Comparison of ENCODE assay signal across 11 cellular contexts in genomic region chr3:42557849-42558248, GRCh38. TPM values are rescaled to one million over a fixed set of nuclear protein-coding genes. Genes with fewer than 3 reads are reported as not detected.
A peak's percentile ranks its signal among the peaks of the same experiment; 100 is the strongest.
DNase-seq lines count a peak whose midpoint lies in the region; ATAC-seq and TF ChIP-seq lines count a peak whose summit lies in the region.
"Had no signal": no experiment of that assay in that cellular context is flagged by ENCODE, and none has a peak within 500 bp of the region (broad histone marks: within the 10 kb centered on the region; RNA-seq: fewer than 3 reads in every experiment).

No MANE protein-coding gene starts in this region.

- H3K27me3 ChIP-seq in RWPE2 (ENCODE audit: insufficient read depth, poor library complexity, severe bottlenecking) = no peaks in the 10 kb centered on the region
- H3K27me3 ChIP-seq: vagina had no signal

- H3K27ac ChIP-seq in RWPE2 (ENCODE audit: poor library complexity, severe bottlenecking) = no peak overlapping the region
- H3K27ac ChIP-seq: vagina had no signal

- DNase-seq in NCI-H2171 treated with DMSO at 0.1 percent for 48 hours (lab: John Stamatoyannopoulos, UW) (peak; percentile 5), NCI-H2171 (lab: John Stamatoyannopoulos, UW) (no peak), GM13977 (ENCODE audit: low spot score) (no peak), RWPE2 (ENCODE audit: low spot score) (no peak), epithelial cell of proximal tubule (ENCODE audit: low read depth) (no peak), NK-92 (lab: John Stamatoyannopoulos, UW; ENCODE audit: unreplicated experiment) (no peak), NCI-H446 (lab: John Stamatoyannopoulos, UW) (no peak), AG08395 (ENCODE audit: low spot score) (no peak)
- DNase-seq: left cardiac atrium, NCI-H774 had no signal

- no peaks in the 10 kb centered on the region for H3K9me3 ChIP-seq in RWPE2 (ENCODE audit: severe bottlenecking)
- H3K9me3 ChIP-seq: vagina had no signal

- TF ChIP-seq CTCF in GM13977 (IDR thresholded peaks at IDR 0.05; ENCODE audit: extremely low read depth, insufficient read depth, missing control alignments) = peak; percentile 25
- peak; percentile 38 for TF ChIP-seq CTCF in RWPE2 (IDR thresholded peaks at IDR 0.05; ENCODE audit: poor library complexity, severe bottlenecking)
- TF ChIP-seq CTCF in epithelial cell of proximal tubule (conservative IDR thresholded peaks at IDR 0.05; ENCODE audit: low read depth, low read length) = peak; percentile 11

- H3K4me1 ChIP-seq in RWPE2 (ENCODE audit: insufficient read depth, poor library complexity, severe bottlenecking) = no peaks in the 10 kb centered on the region
- H3K4me1 ChIP-seq: vagina had no signal

- in situ Hi-C loops in GM13977 (cut with MboI; ENCODE audit: low pct_unique_long_range_greater_than_20kb, low sequenced_read_pairs, unreplicated experiment) = no loop called here

- H3K4me3 ChIP-seq in RWPE2 (ENCODE audit: severe bottlenecking) (no peak overlapping the region), epithelial cell of proximal tubule (ENCODE audit: low read depth, low read length) (no peak overlapping the region)
- H3K4me3 ChIP-seq: vagina had no signal

- H3K36me3 ChIP-seq in RWPE2 (ENCODE audit: low read depth) = peaks cover 81% of the 10 kb centered on the region

- no peak for ATAC-seq in RWPE2 (ENCODE audit: low read depth)
- ATAC-seq: left cardiac atrium had no signal

RNA-seq across cellular contexts. Expression of gene SEC22C, which starts 23.9 kb away (rescaled TPM):
- total RNA-seq in epithelial cell of proximal tubule = 40.8 and 60.0 TPM in 2 replicates

RNA-seq across cellular contexts. Expression of gene SS18L2, which starts 32.8 kb away (rescaled TPM):
- 26.9 and 31.5 TPM in 2 replicates for total RNA-seq in epithelial cell of proximal tubule

RNA-seq across cellular contexts. Expression of gene NKTR, which starts 42.6 kb away (rescaled TPM):
- 18.2 and 24.3 TPM in 2 replicates for total RNA-seq in epithelial cell of proximal tubule

RNA-seq across cellular contexts. Expression of gene VIPR1, which starts 55.4 kb away (rescaled TPM):
- total RNA-seq in epithelial cell of proximal tubule = 0.43 TPM in 1 of 2 replicates, not detected in the other
